Comparison of ENCODE assay signal across 15 cellular contexts in the genomic region with DNA sequence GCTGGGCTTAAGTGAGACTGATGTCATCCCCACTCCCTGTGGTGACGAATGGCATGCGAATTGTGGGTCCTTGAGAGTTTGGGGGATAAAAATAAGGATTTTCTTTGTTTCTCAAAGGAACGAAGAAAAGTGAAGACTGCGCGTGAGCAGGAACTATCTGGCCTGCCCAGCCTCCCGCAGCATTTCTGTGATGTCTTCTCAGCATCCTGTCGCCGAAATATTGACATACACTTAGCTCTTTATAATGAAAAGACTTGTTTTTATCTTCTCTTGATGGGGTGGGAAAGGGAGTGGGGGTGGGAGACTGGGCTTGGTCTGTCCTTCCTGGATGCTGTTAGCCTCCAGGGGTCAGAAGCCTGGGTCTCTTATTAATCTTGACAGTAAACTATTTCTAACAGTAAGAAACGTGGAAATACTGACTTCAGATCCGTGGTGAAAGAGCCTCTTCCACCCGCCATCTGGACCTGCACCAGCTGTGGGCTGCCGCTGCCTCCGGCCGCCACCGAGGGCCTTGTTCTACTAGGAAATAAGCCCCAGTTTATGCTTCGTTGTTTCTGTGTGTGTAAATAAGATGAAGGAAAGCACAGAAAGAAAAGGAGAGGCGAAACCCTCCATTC.
DNase-seq lines count a peak whose midpoint lies in the region; ATAC-seq lines count a peak whose summit lies in the region.
"Had no signal": no experiment of that assay in that cellular context is flagged by ENCODE, and none has a peak within 500 bp of the region (broad histone marks: within the 10 kb centered on the region; RNA-seq: fewer than 3 reads in every experiment).

No MANE protein-coding gene starts in this region.

- 8 to 10% methylated on average over 17 of the region's 17 CpGs for WGBS in aorta, 2 donors

- H3K4me1 Mint-ChIP-seq in activated CD8-positive, alpha-beta memory T cell treated with anti-CD3 and anti-CD28 coated beads, Interleukin-2, amount 10 ng/mL, durations not matched to agents 7 days and 5 days, result no peaks in the 10 kb centered on the region
- H3K4me1 Mint-ChIP-seq in activated naive CD4-positive, alpha-beta T cell treated with anti-CD3 and anti-CD28 coated beads, Interleukin-2, amount 10 ng/mL, durations not matched to agents 7 days and 5 days, result no peaks in the 10 kb centered on the region
- H3K4me1 Mint-ChIP-seq: activated B cell treated with CpG ODN at 0.5 μM for 24 hours had no signal

- no peaks in the 10 kb centered on the region for H3K27me3 Mint-ChIP-seq in activated CD8-positive, alpha-beta memory T cell treated with anti-CD3 and anti-CD28 coated beads, Interleukin-2, amount 10 ng/mL, durations not matched to agents 7 days and 5 days
- no peaks in the 10 kb centered on the region for H3K27me3 Mint-ChIP-seq in activated naive CD4-positive, alpha-beta T cell treated with anti-CD3 and anti-CD28 coated beads, Interleukin-2, amount 10 ng/mL, durations not matched to agents 7 days and 5 days
- H3K27me3 Mint-ChIP-seq: activated B cell treated with CpG ODN at 0.5 μM for 24 hours had no signal

- no peaks in the 10 kb centered on the region for H3K36me3 Mint-ChIP-seq in activated CD8-positive, alpha-beta memory T cell treated with anti-CD3 and anti-CD28 coated beads, Interleukin-2, amount 10 ng/mL, durations not matched to agents 7 days and 5 days
- no peaks in the 10 kb centered on the region for H3K36me3 Mint-ChIP-seq in activated naive CD4-positive, alpha-beta T cell treated with anti-CD3 and anti-CD28 coated beads, Interleukin-2, amount 10 ng/mL, durations not matched to agents 7 days and 5 days

- no peak overlapping the region for H3K4me3 Mint-ChIP-seq in activated CD8-positive, alpha-beta memory T cell treated with anti-CD3 and anti-CD28 coated beads, Interleukin-2, amount 10 ng/mL, durations not matched to agents 7 days and 5 days
- H3K4me3 Mint-ChIP-seq in activated naive CD4-positive, alpha-beta T cell treated with anti-CD3 and anti-CD28 coated beads, Interleukin-2, amount 10 ng/mL, durations not matched to agents 7 days and 5 days, result no peak overlapping the region
- H3K4me3 Mint-ChIP-seq: activated B cell treated with CpG ODN at 0.5 μM for 24 hours had no signal

- peak overlapping the region; percentile 89 to 94 for H3K27ac ChIP-seq in aorta (ENCODE audit: low read depth in 1 of 2, low read length in 2 of 2)
- H3K27ac ChIP-seq: HL-60 had no signal

- intact Hi-C loops in sciatic nerve (cut with DNase I) (loop anchor here (5.0 kb wide), 1 partner anchor 44 kb away; no protein-coding TSS in a partner anchor), aorta (cut with DNase I) (no loop called here)

- CTCF ChIA-PET in activated CD8-positive, alpha-beta memory T cell treated with anti-CD3 and anti-CD28 coated beads, Interleukin-2, amount 10 ng/mL, durations not matched to agents 7 days and 5 days (lab: Charles Lee), result no interaction called here
- CTCF ChIA-PET in activated naive CD4-positive, alpha-beta T cell treated with anti-CD3 and anti-CD28 coated beads, Interleukin-2, amount 10 ng/mL, durations not matched to agents 7 days and 5 days (lab: Charles Lee), result interaction anchor here (0.9 kb wide), 1 partner anchor 396 kb away, joined by 3 read pairs; no protein-coding TSS in a partner anchor

- no peak for ATAC-seq in activated CD8-positive, alpha-beta memory T cell treated with anti-CD3 and anti-CD28 coated beads, Interleukin-2, amount 10 ng/mL, durations not matched to agents 7 days and 5 days
- ATAC-seq in left lobe of liver (no peak), sciatic nerve (peak; percentile 32), aorta (ENCODE audit: low FRiP score) (no peak)
- ATAC-seq in stimulated activated naive CD8-positive, alpha-beta T cell treated with anti-CD3 and anti-CD28 coated beads, Interleukin-15, Interleukin-2, amounts not matched to agents 100 U/mL and 50 U/mL, for 24 hours, result no peak

- H3K9me3 Mint-ChIP-seq in activated CD8-positive, alpha-beta memory T cell treated with anti-CD3 and anti-CD28 coated beads, Interleukin-2, amount 10 ng/mL, durations not matched to agents 7 days and 5 days (ENCODE audit: low read depth), result no peaks in the 10 kb centered on the region
- no peaks in the 10 kb centered on the region for H3K9me3 Mint-ChIP-seq in activated naive CD4-positive, alpha-beta T cell treated with anti-CD3 and anti-CD28 coated beads, Interleukin-2, amount 10 ng/mL, durations not matched to agents 7 days and 5 days
- H3K9me3 Mint-ChIP-seq: activated B cell treated with CpG ODN at 0.5 μM for 24 hours had no signal

- no peak overlapping the region for H3K4me3 ChIP-seq in aorta (ENCODE audit: low read length in 2 of 2)
- H3K4me3 ChIP-seq: adrenal gland, lung had no signal

- H3K27me3 ChIP-seq in aorta (ENCODE audit: control insufficient read depth in 1 of 2, insufficient read depth in 2 of 2, low read length in 1 of 2), result no peaks in the 10 kb centered on the region
- H3K27me3 ChIP-seq: adrenal gland had no signal

- H3K9me3 ChIP-seq in aorta (ENCODE audit: control insufficient read depth, low read length), result no peaks in the 10 kb centered on the region
- H3K9me3 ChIP-seq: adrenal gland had no signal

- peak; percentile 15 for DNase-seq in activated CD8-positive, alpha-beta memory T cell treated with anti-CD3 and anti-CD28 coated beads, Interleukin-2, amount 50 U/mL, for 48 hours
- DNase-seq in activated CD8-positive, alpha-beta memory T cell treated with anti-CD3 and anti-CD28 coated beads, Interleukin-2, amount 10 ng/mL, durations not matched to agents 7 days and 5 days, result no peak
- DNase-seq in left lobe of liver (ENCODE audit: low spot score) (peak; percentile 38), sciatic nerve (ENCODE audit: low spot score) (peak; percentile 62), aorta (peak in 1 of 2 donors; percentile 69), LoVo (ENCODE audit: low spot score) (no peak)
- DNase-seq in stimulated activated naive CD8-positive, alpha-beta T cell treated with anti-CD3 and anti-CD28 coated beads, Interleukin-15, Interleukin-2, amounts not matched to agents 100 U/mL and 50 U/mL, for 24 hours, result no peak
- DNase-seq in activated naive CD4-positive, alpha-beta T cell treated with anti-CD3 and anti-CD28 coated beads, Interleukin-2, amount 10 ng/mL, durations not matched to agents 7 days and 5 days, result no peak
- DNase-seq: activated B cell treated with CpG ODN at 0.5 μM for 24 hours; effector memory CD4-positive, alpha-beta T cell; NCI-H2171 treated with DMSO at 0.1 percent for 48 hours; stimulated activated naive CD4-positive, alpha-beta T cell treated with Interleukin-2 at 50 U/mL for 16 hours had no signal

- H3K27ac Mint-ChIP-seq in activated CD8-positive, alpha-beta memory T cell treated with anti-CD3 and anti-CD28 coated beads, Interleukin-2, amount 10 ng/mL, durations not matched to agents 7 days and 5 days, result no peak overlapping the region
- H3K27ac Mint-ChIP-seq in activated naive CD4-positive, alpha-beta T cell treated with anti-CD3 and anti-CD28 coated beads, Interleukin-2, amount 10 ng/mL, durations not matched to agents 7 days and 5 days, result no peak overlapping the region
- H3K27ac Mint-ChIP-seq: activated B cell treated with CpG ODN at 0.5 μM for 24 hours had no signal

- peaks cover 0 to 4% of the 10 kb centered on the region in 2 donors for H3K36me3 ChIP-seq in aorta (ENCODE audit: control insufficient read depth in 1 of 2, insufficient read depth in 2 of 2, low read length in 1 of 2)

- peaks cover 2 to 6% of the 10 kb centered on the region in 2 donors for H3K4me1 ChIP-seq in aorta (ENCODE audit: control insufficient read depth in 1 of 2, insufficient read depth in 2 of 2, low read length in 2 of 2)

Comparison
In these comparisons a context has a peak if more than half of its experiments do, and no peak if none do; other contexts are left out.
1. DNase-seq: peak in activated CD8-positive, alpha-beta memory T cell treated with anti-CD3 and anti-CD28 coated beads, Interleukin-2, amount 50 U/mL, for 48 hours (single experiment), left lobe of liver (single experiment) and sciatic nerve (single experiment); none in activated CD8-positive, alpha-beta memory T cell treated with anti-CD3 and anti-CD28 coated beads, Interleukin-2, amount 10 ng/mL, durations not matched to agents 7 days and 5 days (single experiment), stimulated activated naive CD8-positive, alpha-beta T cell treated with anti-CD3 and anti-CD28 coated beads, Interleukin-15, Interleukin-2, amounts not matched to agents 100 U/mL and 50 U/mL, for 24 hours (single experiment), LoVo (single experiment) and activated naive CD4-positive, alpha-beta T cell treated with anti-CD3 and anti-CD28 coated beads, Interleukin-2, amount 10 ng/mL, durations not matched to agents 7 days and 5 days (single experiment).